In genomic region chr3:99934984-99935797, GRCh38 we compare ENCODE assay signal across 13 cellular contexts.
DNase-seq lines count a peak whose midpoint lies in the region; ATAC-seq, FAIRE-seq and TF ChIP-seq lines count a peak whose summit lies in the region.
"Had no signal": no experiment of that assay in that cellular context is flagged by ENCODE, and none has a peak within 500 bp of the region (broad histone marks: within the 10 kb centered on the region; RNA-seq: fewer than 3 reads in every experiment).

No MANE protein-coding gene starts in this region.

- intact Hi-C loops in left colon (cut with DNase I, micrococcal nuclease) = no loop called here

- FAIRE-seq in HTR-8/SVneo (lab: Jason Lieb, UNC) = peak; percentile 67

- peak; percentile 85 for ATAC-seq in left colon
- no peak for ATAC-seq in GM18505 (IDR thresholded peaks at IDR 0.05; ENCODE audit: unreplicated experiment)
- ATAC-seq in HG03280 (IDR thresholded peaks at IDR 0.05; ENCODE audit: unreplicated experiment) = no peak
- ATAC-seq: T-helper 17 cell had no signal

- DNase-seq in HTR-8/SVneo (ENCODE audit: insufficient read length, low spot score) = no peak
- peak; percentile 87 for DNase-seq in dermis blood vessel endothelial cell
- no peak for DNase-seq in left colon
- DNase-seq in renal cortical epithelial cell (ENCODE audit: low read depth) = peak; percentile 67
- DNase-seq in NCI-H2227 treated with DMSO at 0.1 percent for 48 hours (lab: John Stamatoyannopoulos, UW) = no peak
- DNase-seq in KG1 (lab: John Stamatoyannopoulos, UW) = no peak
- DNase-seq: activated CD4-positive, alpha-beta T cell treated with anti-CD3 and anti-CD28 coated beads, Interleukin-2, amount 50 U/mL, for 1 hour; activated naive CD4-positive, alpha-beta T cell; head of caudate nucleus; NCI-H187 treated with DMSO at 0.1 percent for 48 hours; T-helper 17 cell had no signal

- TF ChIP-seq POLR2A in GM18505 (IDR thresholded peaks at IDR 0.05; ENCODE audit: borderline replicate concordance, extremely low read depth, insufficient read depth, insufficient read length) = no peak

Comparison
In these comparisons a context has a peak if more than half of its experiments do, and no peak if none do; other contexts are left out.
1. DNase-seq: peak in dermis blood vessel endothelial cell (single experiment) and renal cortical epithelial cell (single experiment); none in HTR-8/SVneo (single experiment), left colon (0 of 2), NCI-H2227 treated with DMSO at 0.1 percent for 48 hours (single experiment) and KG1 (single experiment).